ENCODE assay signal across 7 cellular contexts in the genomic region with DNA sequence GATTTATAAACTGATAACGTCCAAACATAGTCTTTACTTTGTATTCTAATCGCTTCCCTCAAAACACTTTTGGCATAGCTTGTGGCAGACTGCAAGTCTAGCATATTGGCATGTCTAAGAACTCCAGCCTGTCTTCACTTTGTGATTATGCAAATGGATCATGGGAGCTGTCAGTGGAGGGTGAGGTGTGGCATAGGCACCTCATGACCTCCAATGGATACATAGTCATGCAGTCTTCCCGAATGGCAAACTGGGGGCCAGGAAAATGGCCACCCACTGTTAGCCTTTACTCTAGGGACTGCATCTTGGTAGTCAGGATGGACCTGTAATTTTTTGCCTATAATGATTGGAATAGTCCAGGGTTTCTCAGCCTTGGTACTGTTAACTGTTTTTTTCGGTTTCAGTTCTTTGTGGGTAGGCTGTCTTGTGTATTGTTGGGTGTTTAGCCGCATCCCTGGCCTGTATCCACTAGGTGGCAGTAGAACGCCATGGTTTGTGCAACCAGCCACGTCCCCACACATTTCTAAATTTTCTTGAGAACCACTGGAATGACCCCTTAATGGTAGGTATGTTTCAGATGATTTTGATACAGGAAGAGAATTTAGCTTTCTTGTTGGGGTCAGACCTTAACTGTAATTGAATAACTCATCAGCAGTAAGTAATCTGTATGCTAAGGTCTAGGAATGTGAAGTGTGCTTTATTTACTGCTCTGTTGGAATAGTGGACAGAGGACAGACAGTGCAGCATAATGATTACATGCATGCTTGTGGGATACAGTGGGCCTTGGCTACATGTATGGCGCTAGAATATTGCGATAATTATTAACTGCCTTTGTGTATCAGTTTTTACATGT. TPM values are rescaled to one million over a fixed set of nuclear protein-coding genes. Genes with fewer than 3 reads are reported as not detected.
DNase-seq lines count a peak whose midpoint lies in the region; FAIRE-seq and TF ChIP-seq lines count a peak whose summit lies in the region.

No MANE protein-coding gene starts in this region.

- H3K36me3 ChIP-seq in MG63 = no peaks in the 10 kb centered on the region
- no peaks in the 10 kb centered on the region for H3K36me3 ChIP-seq in astrocyte (ENCODE audit: insufficient read depth, low read length)
- H3K36me3 ChIP-seq in hepatocyte (replicated peaks; ENCODE audit: insufficient read depth, low read depth) = no peaks in the 10 kb centered on the region

- H4K20me1 ChIP-seq in astrocyte (ENCODE audit: insufficient read depth, low read length) (no peaks in the 10 kb centered on the region), hepatocyte (ENCODE audit: insufficient read depth, poor library complexity, severe bottlenecking) (no peaks in the 10 kb centered on the region)

- H3K27ac ChIP-seq in astrocyte (ENCODE audit: low read depth, low read length) (peak overlapping the region; percentile 96), hepatocyte (peak overlapping the region; percentile 55)

- H3K4me2 ChIP-seq in astrocyte (ENCODE audit: low read length) (peak overlapping the region; percentile 78), hepatocyte (peak overlapping the region; percentile 32)

- peak overlapping the region; percentile 87 for H3K9ac ChIP-seq in astrocyte (ENCODE audit: low read length)

- H3K9me3 ChIP-seq in MG63 = no peaks in the 10 kb centered on the region
- H3K9me3 ChIP-seq in astrocyte (ENCODE audit: insufficient read depth, low read depth, low read length) = no peaks in the 10 kb centered on the region
- H3K9me3 ChIP-seq in hepatocyte (ENCODE audit: low read depth) = no peaks in the 10 kb centered on the region

- peak overlapping the region; percentile 96 for H3K27ac Mint-ChIP-seq in astrocyte (ENCODE audit: unreplicated experiment)

- H2AFZ ChIP-seq in astrocyte (ENCODE audit: low read depth, low read length) (no peak overlapping the region), hepatocyte (no peak overlapping the region)

- no peaks in the 10 kb centered on the region for H3K9me2 ChIP-seq in hepatocyte (replicated peaks; ENCODE audit: insufficient read depth)

- FAIRE-seq in astrocyte (lab: Jason Lieb, UNC) = peak; percentile 80

- H3K4me1 Mint-ChIP-seq in astrocyte (ENCODE audit: low read depth, unreplicated experiment) = peaks cover 51% of the 10 kb centered on the region

- H3K4me1 ChIP-seq in astrocyte (ENCODE audit: insufficient read depth, low read length) = peaks cover 35% of the 10 kb centered on the region
- H3K4me1 ChIP-seq in hepatocyte (ENCODE audit: insufficient read depth) = peaks cover 13% of the 10 kb centered on the region

- peaks cover 2% of the 10 kb centered on the region for H3K36me3 Mint-ChIP-seq in astrocyte (ENCODE audit: low read depth, unreplicated experiment)

- no peak overlapping the region for H3K4me3 ChIP-seq in GM12875 (ENCODE audit: low read depth, low read length)
- H3K4me3 ChIP-seq in MG63 = no peak overlapping the region
- peak overlapping the region; percentile 24 for H3K4me3 ChIP-seq in astrocyte (ENCODE audit: insufficient read depth, low read depth, low read length)
- no peak overlapping the region for H3K4me3 ChIP-seq in hepatocyte
- H3K4me3 ChIP-seq in skeletal muscle cell (ENCODE audit: low read depth, low read length) = no peak overlapping the region

- DNase-seq in HCEC 1CT (peak; percentile 41), MG63 (peak; percentile 58), T-helper 9 cell (peak; percentile 67), astrocyte (ENCODE audit: low read depth) (peak; percentile 70), hepatocyte (ENCODE audit: low spot score) (peak; percentile 87), skeletal muscle cell (ENCODE audit: low read depth) (peak; percentile 55)

- no peaks in the 10 kb centered on the region for H3K27me3 ChIP-seq in MG63
- no peaks in the 10 kb centered on the region for H3K27me3 ChIP-seq in astrocyte (ENCODE audit: insufficient read depth, low read length)
- H3K27me3 ChIP-seq in hepatocyte = no peaks in the 10 kb centered on the region

- peaks cover 2% of the 10 kb centered on the region for H3K9me3 Mint-ChIP-seq in astrocyte (ENCODE audit: unreplicated experiment)

- H3K4me3 Mint-ChIP-seq in astrocyte (ENCODE audit: unreplicated experiment) = no peak overlapping the region

- WGBS in hepatocyte (ENCODE audit: low lambda C conversion rate, missing lambda C conversion rate) = 42% methylated on average over 9 of the region's 9 CpGs

- H3K79me2 ChIP-seq in astrocyte (ENCODE audit: insufficient read depth, low read length) (no peaks in the 10 kb centered on the region), hepatocyte (no peaks in the 10 kb centered on the region)

- TF ChIP-seq CTCF in GM12875 (IDR thresholded peaks at IDR 0.05; ENCODE audit: borderline replicate concordance, insufficient read depth, low read depth, low read length) (peak; percentile 72), astrocyte (IDR thresholded peaks at IDR 0.05; ENCODE audit: insufficient read depth, low read depth, low read length) (peak; percentile 98), hepatocyte (IDR thresholded peaks at IDR 0.05; ENCODE audit: poor library complexity) (peak; percentile 98)

- no peaks in the 10 kb centered on the region for H3K27me3 Mint-ChIP-seq in astrocyte (ENCODE audit: low read depth, unreplicated experiment)

RNA-seq across cellular contexts. Expression of a gene that starts 24.6 kb away (rescaled TPM):
- total RNA-seq in MG63 (2014; rRNA removed; shearing (Covaris generic); ENCODE audit: low replicate concordance) = not detected in 2 replicates
- total RNA-seq in astrocyte (not detected in 2 replicates), hepatocyte (not detected in 2 replicates)
- polyA plus RNA-seq in hepatocyte = 0.51 TPM in 1 of 2 replicates, not detected in the other

RNA-seq across cellular contexts. Expression of a gene that starts 50.7 kb away (rescaled TPM):
- not detected in 2 replicates for total RNA-seq in MG63 (2014; rRNA removed; shearing (Covaris generic); ENCODE audit: low replicate concordance)
- total RNA-seq in astrocyte (0.11 TPM in 1 of 2 replicates, not detected in the other), hepatocyte (0.24 TPM in 1 of 2 replicates, not detected in the other)
- polyA plus RNA-seq in hepatocyte = 0.11 TPM in 1 of 2 replicates, not detected in the other
